10 cellular contexts compared by ENCODE assay signal in genomic region chr9:101738566-101739183, GRCh38. TPM values are rescaled to one million over a fixed set of nuclear protein-coding genes. Genes with fewer than 3 reads are reported as not detected.
DNase-seq lines count a peak whose midpoint lies in the region; ATAC-seq, FAIRE-seq and TF ChIP-seq lines count a peak whose summit lies in the region.
"Had no signal": no experiment of that assay in that cellular context is flagged by ENCODE, and none has a peak within 500 bp of the region (broad histone marks: within the 10 kb centered on the region; RNA-seq: fewer than 3 reads in every experiment).

TSS of gene GRIN3A (minus strand) at chr9:101738647. CDS start at chr9:101737979, 668 bp downstream.

- TF ChIP-seq CTCF in natural killer cell (IDR thresholded peaks at IDR 0.05) (no peak), kidney (IDR thresholded peaks at IDR 0.05; ENCODE audit: borderline replicate concordance, extremely low read depth, insufficient read depth) (peak; percentile 1), uterus (IDR thresholded peaks at IDR 0.05) (no peak)

- no peak for ATAC-seq in natural killer cell
- no peak for ATAC-seq in natural killer cell treated with Interleukin-12 subunit alpha and Interleukin-12 subunit beta and Interleukin-15 and Interleukin-18, amount 100 ng/mL, for 72 hours

- intact Hi-C loops in natural killer cell (cut with micrococcal nuclease) (no loop called here), kidney (cut with DNase I) (no loop called here), uterus (cut with DNase I; ENCODE audit: low total_unique reads) (no loop called here)

- TF ChIP-seq POLR2A in uterus (IDR thresholded peaks at IDR 0.05): no peak

- no peak within 1 kb of the TSS for H3K27ac ChIP-seq in kidney (ENCODE audit: low read depth in 2 of 2, low read length in 2 of 2)
- H3K27ac ChIP-seq in uterus: no peak within 1 kb of the TSS

- H3K9me3 ChIP-seq in kidney (ENCODE audit: control insufficient read depth in 1 of 2, low read length in 2 of 2) (no peaks in the 10 kb centered on the region), uterus (no peaks in the 10 kb centered on the region)

- H3K36me3 ChIP-seq in kidney (ENCODE audit: control insufficient read depth in 1 of 2, insufficient read depth in 2 of 2, low read length in 2 of 2) (no peaks in the 10 kb centered on the region), uterus (no peaks in the 10 kb centered on the region)

- peaks cover 26 to 27% of the 10 kb centered on the region in 2 donors for H3K27me3 Mint-ChIP-seq in natural killer cell (ENCODE audit: low read depth in 2 of 2)
- peaks cover 28 to 35% of the 10 kb centered on the region in 2 donors for H3K27me3 Mint-ChIP-seq in natural killer cell treated with Interleukin-12 subunit alpha and Interleukin-12 subunit beta and Interleukin-15 and Interleukin-18, amount 100 ng/mL, for 72 hours
- H3K27me3 Mint-ChIP-seq in activated naive CD8-positive, alpha-beta T cell: peaks cover 41% of the 10 kb centered on the region

- H3K4me1 ChIP-seq in kidney (ENCODE audit: control insufficient read depth in 1 of 2, insufficient read depth in 1 of 2, low read depth in 1 of 2, low read length in 2 of 2) (peaks cover 0 to 3% of the 10 kb centered on the region in 2 donors), uterus (peaks cover 0 to 13% of the 10 kb centered on the region in 2 donors)

- H3K27me3 ChIP-seq in uterus: peaks cover 10 to 41% of the 10 kb centered on the region in 2 donors

- H3K27ac Mint-ChIP-seq in natural killer cell: no peak within 1 kb of the TSS
- no peak within 1 kb of the TSS for H3K27ac Mint-ChIP-seq in natural killer cell treated with Interleukin-12 subunit alpha and Interleukin-12 subunit beta and Interleukin-15 and Interleukin-18, amount 100 ng/mL, for 72 hours
- H3K27ac Mint-ChIP-seq in activated naive CD8-positive, alpha-beta T cell: no peak within 1 kb of the TSS

- no peak for FAIRE-seq in kidney (lab: Jason Lieb, UNC)
- FAIRE-seq: TTC549 had no signal

- no peaks in the 10 kb centered on the region for H3K4me1 Mint-ChIP-seq in natural killer cell
- H3K4me1 Mint-ChIP-seq in natural killer cell treated with Interleukin-12 subunit alpha and Interleukin-12 subunit beta and Interleukin-15 and Interleukin-18, amount 100 ng/mL, for 72 hours (ENCODE audit: low read depth in 2 of 2): no peaks in the 10 kb centered on the region
- peaks cover 9% of the 10 kb centered on the region for H3K4me1 Mint-ChIP-seq in activated naive CD8-positive, alpha-beta T cell (ENCODE audit: low read depth)

- H3K4me3 ChIP-seq in kidney (ENCODE audit: low read length in 2 of 2): peak within 1 kb of the TSS; percentile 12 to 43
- H3K4me3 ChIP-seq in uterus: peak within 1 kb of the TSS in 1 of 2 donors; percentile 26

- no peak for DNase-seq in natural killer cell
- no peak for DNase-seq in natural killer cell treated with Interleukin-12 subunit alpha and Interleukin-12 subunit beta and Interleukin-15 and Interleukin-18, amount 100 ng/mL, for 72 hours (ENCODE audit: low spot score)
- DNase-seq in kidney: peak; percentile 67
- peak; percentile 36 for DNase-seq in superior temporal gyrus (ENCODE audit: extremely low spot score)
- no peak for DNase-seq in effector CD4-positive, alpha-beta T cell
- no peak for DNase-seq in uterus
- DNase-seq in UCSD-AML1 (lab: John Stamatoyannopoulos, UW; ENCODE audit: unreplicated experiment): no peak

- H3K36me3 Mint-ChIP-seq in natural killer cell: peaks cover 16% of the 10 kb centered on the region
- peaks cover 10% of the 10 kb centered on the region for H3K36me3 Mint-ChIP-seq in natural killer cell treated with Interleukin-12 subunit alpha and Interleukin-12 subunit beta and Interleukin-15 and Interleukin-18, amount 100 ng/mL, for 72 hours
- H3K36me3 Mint-ChIP-seq in activated naive CD8-positive, alpha-beta T cell: no peaks in the 10 kb centered on the region

- peak within 1 kb of the TSS; percentile 4 for H3K4me3 Mint-ChIP-seq in natural killer cell
- H3K4me3 Mint-ChIP-seq in natural killer cell treated with Interleukin-12 subunit alpha and Interleukin-12 subunit beta and Interleukin-15 and Interleukin-18, amount 100 ng/mL, for 72 hours: no peak within 1 kb of the TSS
- H3K4me3 Mint-ChIP-seq in activated naive CD8-positive, alpha-beta T cell: peak within 1 kb of the TSS; percentile 71

- peaks cover 5 to 7% of the 10 kb centered on the region in 2 donors for H3K9me3 Mint-ChIP-seq in natural killer cell
- peaks cover 8% of the 10 kb centered on the region for H3K9me3 Mint-ChIP-seq in natural killer cell treated with Interleukin-12 subunit alpha and Interleukin-12 subunit beta and Interleukin-15 and Interleukin-18, amount 100 ng/mL, for 72 hours
- no peaks in the 10 kb centered on the region for H3K9me3 Mint-ChIP-seq in activated naive CD8-positive, alpha-beta T cell (ENCODE audit: low read depth)

- no peak within 1 kb of the TSS for H3K9ac ChIP-seq in kidney (ENCODE audit: low read length in 2 of 2)

RNA-seq across cellular contexts. Expression of gene GRIN3A, which starts in this region (rescaled TPM):
- total RNA-seq in natural killer cell (not detected), kidney (0.03 TPM), uterus (1 to 10 TPM in 1 of 4 donors, not detected in 3; 5.9 TPM)
- not detected for total RNA-seq in natural killer cell treated with Interleukin-12 subunit alpha and Interleukin-12 subunit beta and Interleukin-15 and Interleukin-18, amount 100 ng/mL, for 72 hours
- 0.06 TPM for polyA plus RNA-seq in kidney (ENCODE audit: insufficient read depth, low read depth, low replicate concordance)
- total RNA-seq: myocyte had no signal

Comparison
In these comparisons a context has a peak if more than half of its experiments do, and no peak if none do; other contexts are left out.
1. Peak in DNase-seq and H3K4me3 ChIP-seq in kidney; RNA of the gene not detected or under 1 TPM.